9 cellular contexts compared by ENCODE assay signal in the genomic region with DNA sequence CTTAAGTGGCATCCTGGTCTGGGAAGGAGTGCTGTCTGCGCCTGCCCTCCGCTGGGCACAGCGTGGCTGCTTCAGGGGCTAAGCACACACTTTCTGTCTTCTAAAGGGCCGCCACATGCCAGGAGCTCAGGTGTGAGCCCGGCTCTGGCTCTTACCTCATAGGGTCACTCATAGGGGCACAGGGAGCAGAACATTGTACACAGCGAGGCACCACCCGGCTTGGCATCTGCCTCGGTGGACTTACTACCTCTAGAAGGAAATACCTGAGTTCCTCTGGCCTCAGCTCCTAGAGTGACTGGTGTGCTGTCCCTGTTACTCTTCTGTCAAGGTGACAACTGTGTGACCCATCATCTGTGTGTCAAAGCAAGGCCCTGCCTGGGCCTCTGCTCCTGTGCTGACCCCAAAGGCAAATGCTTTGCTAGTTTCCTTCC. TPM values are rescaled to one million over a fixed set of nuclear protein-coding genes. Genes with fewer than 3 reads are reported as not detected.
DNase-seq lines count a peak whose midpoint lies in the region; ATAC-seq and TF ChIP-seq lines count a peak whose summit lies in the region.
"Had no signal": no experiment of that assay in that cellular context is flagged by ENCODE, and none has a peak within 500 bp of the region (broad histone marks: within the 10 kb centered on the region; RNA-seq: fewer than 3 reads in every experiment).

No MANE protein-coding gene starts in this region.

- POLR2A ChIA-PET in MCF 10A (lab: Yijun Ruan, JAX): interaction anchor here (0.8 to 5.0 kb wide), 6 partner anchors 10 to 68 kb away, joined by 3 to 390 read pairs (median 39); a partner anchor contains a TSS
- POLR2A ChIA-PET in T-cell (lab: Charles Lee): no interaction called here

- ATAC-seq in natural killer cell (no peak), aorta (ENCODE audit: low FRiP score) (peak; percentile 5), T-cell (replicated peaks in 1 of 4) (no peak)

- H3K9me3 Mint-ChIP-seq in MCF 10A (ENCODE audit: unreplicated experiment): no peaks in the 10 kb centered on the region
- H3K9me3 Mint-ChIP-seq in natural killer cell: no peaks in the 10 kb centered on the region
- H3K9me3 Mint-ChIP-seq in T-cell: no peaks in the 10 kb centered on the region

- H3K27ac Mint-ChIP-seq in MCF 10A (ENCODE audit: low read depth, unreplicated experiment) (peak overlapping the region; percentile 90), natural killer cell (peak overlapping the region; percentile 66 to 98), T-cell (peak overlapping the region in 1 of 2 donors; percentile 72)

- H3K9me3 ChIP-seq in mammary epithelial cell (replicated peaks; ENCODE audit: insufficient read depth, low read length) (no peaks in the 10 kb centered on the region), aorta (ENCODE audit: control insufficient read depth, low read length) (no peaks in the 10 kb centered on the region)

- in situ Hi-C loops in mammary epithelial cell (cut with MboI; ENCODE audit: low sequenced_read_pairs in 2 of 2): no loop called here

- TF ChIP-seq CTCF in MCF 10A (IDR thresholded peaks at IDR 0.05; ENCODE audit: unreplicated experiment) (no peak), mammary epithelial cell (conservative IDR thresholded peaks at IDR 0.05 in 1 of 2, IDR thresholded peaks at IDR 0.05 in 1 of 2; ENCODE audit: extremely low read depth in 1 of 2, insufficient read depth in 1 of 2, low read depth in 1 of 2, low read length in 2 of 2) (no peak), natural killer cell (IDR thresholded peaks at IDR 0.05) (no peak)

- intact Hi-C loops in MCF 10A (cut with micrococcal nuclease): no loop called here
- intact Hi-C loops in mammary epithelial cell (cut with micrococcal nuclease): no loop called here
- intact Hi-C loops in natural killer cell (cut with micrococcal nuclease): no loop called here
- intact Hi-C loops in aorta (cut with DNase I): no loop called here

- no peak overlapping the region for H3K9ac ChIP-seq in mammary epithelial cell (ENCODE audit: insufficient read depth, low read length)

- H3K27ac ChIP-seq in mammary epithelial cell (ENCODE audit: insufficient read depth, low read depth, low read length) (no peak overlapping the region), aorta (ENCODE audit: low read depth in 1 of 2, low read length in 2 of 2) (peak overlapping the region in 1 of 2 donors; percentile 17)

- no TSS peak for BruUV-seq in MCF 10A (replicated peaks; lab: Mats Ljungman, UMichigan)
- no TSS peak for BruUV-seq in mammary epithelial cell (replicated peaks; lab: Mats Ljungman, UMichigan)

- H3K27me3 Mint-ChIP-seq in MCF 10A (ENCODE audit: insufficient read depth, unreplicated experiment): no peaks in the 10 kb centered on the region
- no peaks in the 10 kb centered on the region for H3K27me3 Mint-ChIP-seq in natural killer cell (ENCODE audit: low read depth in 2 of 2)
- H3K27me3 Mint-ChIP-seq in T-cell: no peaks in the 10 kb centered on the region

- DNase-seq in MCF 10A (ENCODE audit: unreplicated experiment) (peak; percentile 41), mammary epithelial cell (no peak), dermis blood vessel endothelial cell (peak; percentile 37), natural killer cell (no peak), aorta (peak in 1 of 2 donors; percentile 76), GM19238 (ENCODE audit: insufficient read length, low spot score) (no peak), DMS153 (lab: John Stamatoyannopoulos, UW) (no peak), T-cell (no peak)
- DNase-seq: C1 segment of cervical spinal cord had no signal

- H3K36me3 Mint-ChIP-seq in MCF 10A (ENCODE audit: insufficient read depth, unreplicated experiment) (peaks cover 100% of the 10 kb centered on the region), natural killer cell (no peaks in the 10 kb centered on the region), T-cell (peaks cover 53% of the 10 kb centered on the region)

- H3K4me3 Mint-ChIP-seq in MCF 10A (ENCODE audit: unreplicated experiment) (peak overlapping the region; percentile 57), natural killer cell (peak overlapping the region; percentile 31), T-cell (no peak overlapping the region)

- H2AFZ ChIP-seq in mammary epithelial cell (ENCODE audit: low read depth, low read length): no peak overlapping the region

- peaks cover 87% of the 10 kb centered on the region for H3K79me2 ChIP-seq in mammary epithelial cell (ENCODE audit: insufficient read depth, low read length)

- CTCF ChIA-PET in MCF 10A (lab: Yijun Ruan, JAX): interaction anchor here (0.6 kb wide), 1 partner anchor 62 kb away, joined by 3 read pairs; no protein-coding TSS in a partner anchor
- CTCF ChIA-PET in mammary epithelial cell (lab: Charles Lee; ENCODE audit: low non-redundant PET): no interaction called here
- CTCF ChIA-PET in T-cell (lab: Charles Lee): no interaction called here

- H3K4me1 Mint-ChIP-seq in MCF 10A (ENCODE audit: insufficient read depth, unreplicated experiment) (peaks cover 73% of the 10 kb centered on the region), natural killer cell (peaks cover 80 to 84% of the 10 kb centered on the region in 2 donors), T-cell (peaks cover 87 to 89% (median 88%) of the 10 kb centered on the region in 3 donors)

- 79% methylated on average over 8 of the region's 8 CpGs for WGBS in mammary epithelial cell (ENCODE audit: low coverage, missing lambda C conversion rate)
- WGBS in aorta, 2 donors: 87 to 89% methylated on average over 8 of the region's 8 CpGs

- dilution Hi-C loops in mammary epithelial cell (cut with HindIII; ENCODE audit: low sequenced_read_pairs): no loop called here

- no peak overlapping the region for H3K4me2 ChIP-seq in mammary epithelial cell (ENCODE audit: insufficient read depth, low read depth, low read length)

- peaks cover 39% of the 10 kb centered on the region for H3K36me3 ChIP-seq in mammary epithelial cell (ENCODE audit: insufficient read depth, low read length)
- peaks cover 4 to 11% of the 10 kb centered on the region in 2 donors for H3K36me3 ChIP-seq in aorta (ENCODE audit: control insufficient read depth in 1 of 2, insufficient read depth in 2 of 2, low read length in 1 of 2)

- H4K20me1 ChIP-seq in mammary epithelial cell (ENCODE audit: insufficient read depth, low read length): peaks cover 7% of the 10 kb centered on the region

- H3K4me1 ChIP-seq in mammary epithelial cell (ENCODE audit: insufficient read depth, low read length): peaks cover 8% of the 10 kb centered on the region
- H3K4me1 ChIP-seq in aorta (ENCODE audit: control insufficient read depth in 1 of 2, insufficient read depth in 2 of 2, low read length in 2 of 2): no peaks in the 10 kb centered on the region

- no peaks in the 10 kb centered on the region for H3K27me3 ChIP-seq in mammary epithelial cell (ENCODE audit: insufficient read depth, low read length)
- no peaks in the 10 kb centered on the region for H3K27me3 ChIP-seq in aorta (ENCODE audit: control insufficient read depth in 1 of 2, insufficient read depth in 2 of 2, low read length in 1 of 2)

- no peak overlapping the region for H3K4me3 ChIP-seq in mammary epithelial cell (replicated peaks in 1 of 3; ENCODE audit: insufficient read depth in 1 of 3, low read depth in 2 of 3, low read length in 3 of 3)
- no peak overlapping the region for H3K4me3 ChIP-seq in aorta (ENCODE audit: low read length in 2 of 2)

RNA-seq across cellular contexts. Expression of a gene that starts 13.4 kb away (rescaled TPM):
- total RNA-seq in MCF 10A (2022) (1,026 and 1,292 TPM in 2 replicates), mammary epithelial cell (100 to 1,000 TPM; 364 to 775 TPM), dermis blood vessel endothelial cell (50.4 and 189 TPM in 2 replicates), natural killer cell (1,000 to 10,000 TPM; 1,031 to 1,768 (median 1,493) TPM), aorta (1,000 to 10,000 TPM; 1,566 to 1,734 TPM), T-cell (1,000 to 10,000 TPM in 1 of 5 donors, 100 to 1,000 TPM in 4; 368 to 1,017 (median 906) TPM)
- polyA plus RNA-seq in mammary epithelial cell (20.1 TPM), aorta (1,000 to 10,000 TPM in 1 of 2 donors, 100 to 1,000 TPM in 1; 239 to 1,307 TPM)
- 98.8 TPM for polyA minus RNA-seq in mammary epithelial cell

RNA-seq across cellular contexts. Expression of a gene that starts 49.6 kb away (rescaled TPM):
- total RNA-seq in MCF 10A (2022) (18.9 and 21.7 TPM in 2 replicates), mammary epithelial cell (10 to 100 TPM; 43.4 to 74.8 TPM), dermis blood vessel endothelial cell (152 and 238 TPM in 2 replicates), natural killer cell (10 to 100 TPM; 45.6 to 58.4 (median 57.7) TPM), aorta (10 to 100 TPM; 27.8 to 39.5 TPM), T-cell (10 to 100 TPM; 35.6 to 79.1 (median 77.8) TPM)
- polyA plus RNA-seq in mammary epithelial cell (34.0 TPM), aorta (10 to 100 TPM; 16.8 to 19.2 TPM)
- polyA minus RNA-seq in mammary epithelial cell: 43.2 TPM

RNA-seq across cellular contexts. Expression of a gene that starts 53.5 kb away (rescaled TPM):
- total RNA-seq in MCF 10A (2022) (3.9 and 4.9 TPM in 2 replicates), mammary epithelial cell (1 to 10 TPM in 1 of 2 donors, under 1 TPM in 1; 0.50 to 2.4 TPM), dermis blood vessel endothelial cell (1.0 and 3.3 TPM in 2 replicates), natural killer cell (10 to 100 TPM; 50.9 to 61.1 (median 61.0) TPM), aorta (10 to 100 TPM in 1 of 2 donors, 1 to 10 TPM in 1; 9.1 to 16.0 TPM), T-cell (10 to 100 TPM; 18.7 to 72.2 (median 22.6) TPM)
- polyA plus RNA-seq in mammary epithelial cell (0.28 TPM), aorta (10 to 100 TPM in 1 of 2 donors, 1 to 10 TPM in 1; 5.6 to 10.7 TPM)
- 2.0 TPM for polyA minus RNA-seq in mammary epithelial cell

Comparison
In these comparisons a context has a peak if more than half of its experiments do, and no peak if none do; other contexts are left out.
1. DNase-seq: peak in MCF 10A (single experiment) and dermis blood vessel endothelial cell (single experiment); none in mammary epithelial cell (single experiment), natural killer cell (single experiment), GM19238 (single experiment), DMS153 (single experiment) and T-cell (0 of 34).
2. H3K4me3 Mint-ChIP-seq: peak in MCF 10A (single experiment) and natural killer cell (single experiment); none in T-cell (0 of 3).